In the genomic region with DNA sequence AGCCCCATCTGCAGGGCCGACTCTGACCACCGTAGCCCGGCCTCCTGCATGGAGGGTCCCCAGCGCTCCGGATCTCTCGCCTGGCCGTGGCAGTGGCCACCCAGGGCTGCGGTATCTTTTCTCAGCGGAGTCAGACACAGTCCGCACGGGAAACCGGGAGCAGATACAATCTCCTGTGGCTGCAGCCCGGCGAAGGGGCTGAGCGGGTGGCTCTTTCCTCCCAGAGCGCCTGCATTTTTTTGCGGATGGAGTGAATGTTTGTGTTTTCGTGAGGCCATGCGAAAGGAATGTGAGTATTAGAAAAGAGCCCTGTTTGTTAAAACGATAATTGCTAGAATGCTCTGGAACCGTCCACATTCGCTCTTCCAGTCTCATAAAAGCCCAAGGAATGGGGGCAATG, we compare ENCODE assay signal across 1 cellular context.
TF ChIP-seq lines count a peak whose summit lies in the region.

No MANE protein-coding gene starts in this region.

TF ChIP-seq in GM23338, 12 proteins besides CTCF, POLR2A, EP300 and RAD21 (continued from another document):
- TF ChIP-seq, protein P1, sequence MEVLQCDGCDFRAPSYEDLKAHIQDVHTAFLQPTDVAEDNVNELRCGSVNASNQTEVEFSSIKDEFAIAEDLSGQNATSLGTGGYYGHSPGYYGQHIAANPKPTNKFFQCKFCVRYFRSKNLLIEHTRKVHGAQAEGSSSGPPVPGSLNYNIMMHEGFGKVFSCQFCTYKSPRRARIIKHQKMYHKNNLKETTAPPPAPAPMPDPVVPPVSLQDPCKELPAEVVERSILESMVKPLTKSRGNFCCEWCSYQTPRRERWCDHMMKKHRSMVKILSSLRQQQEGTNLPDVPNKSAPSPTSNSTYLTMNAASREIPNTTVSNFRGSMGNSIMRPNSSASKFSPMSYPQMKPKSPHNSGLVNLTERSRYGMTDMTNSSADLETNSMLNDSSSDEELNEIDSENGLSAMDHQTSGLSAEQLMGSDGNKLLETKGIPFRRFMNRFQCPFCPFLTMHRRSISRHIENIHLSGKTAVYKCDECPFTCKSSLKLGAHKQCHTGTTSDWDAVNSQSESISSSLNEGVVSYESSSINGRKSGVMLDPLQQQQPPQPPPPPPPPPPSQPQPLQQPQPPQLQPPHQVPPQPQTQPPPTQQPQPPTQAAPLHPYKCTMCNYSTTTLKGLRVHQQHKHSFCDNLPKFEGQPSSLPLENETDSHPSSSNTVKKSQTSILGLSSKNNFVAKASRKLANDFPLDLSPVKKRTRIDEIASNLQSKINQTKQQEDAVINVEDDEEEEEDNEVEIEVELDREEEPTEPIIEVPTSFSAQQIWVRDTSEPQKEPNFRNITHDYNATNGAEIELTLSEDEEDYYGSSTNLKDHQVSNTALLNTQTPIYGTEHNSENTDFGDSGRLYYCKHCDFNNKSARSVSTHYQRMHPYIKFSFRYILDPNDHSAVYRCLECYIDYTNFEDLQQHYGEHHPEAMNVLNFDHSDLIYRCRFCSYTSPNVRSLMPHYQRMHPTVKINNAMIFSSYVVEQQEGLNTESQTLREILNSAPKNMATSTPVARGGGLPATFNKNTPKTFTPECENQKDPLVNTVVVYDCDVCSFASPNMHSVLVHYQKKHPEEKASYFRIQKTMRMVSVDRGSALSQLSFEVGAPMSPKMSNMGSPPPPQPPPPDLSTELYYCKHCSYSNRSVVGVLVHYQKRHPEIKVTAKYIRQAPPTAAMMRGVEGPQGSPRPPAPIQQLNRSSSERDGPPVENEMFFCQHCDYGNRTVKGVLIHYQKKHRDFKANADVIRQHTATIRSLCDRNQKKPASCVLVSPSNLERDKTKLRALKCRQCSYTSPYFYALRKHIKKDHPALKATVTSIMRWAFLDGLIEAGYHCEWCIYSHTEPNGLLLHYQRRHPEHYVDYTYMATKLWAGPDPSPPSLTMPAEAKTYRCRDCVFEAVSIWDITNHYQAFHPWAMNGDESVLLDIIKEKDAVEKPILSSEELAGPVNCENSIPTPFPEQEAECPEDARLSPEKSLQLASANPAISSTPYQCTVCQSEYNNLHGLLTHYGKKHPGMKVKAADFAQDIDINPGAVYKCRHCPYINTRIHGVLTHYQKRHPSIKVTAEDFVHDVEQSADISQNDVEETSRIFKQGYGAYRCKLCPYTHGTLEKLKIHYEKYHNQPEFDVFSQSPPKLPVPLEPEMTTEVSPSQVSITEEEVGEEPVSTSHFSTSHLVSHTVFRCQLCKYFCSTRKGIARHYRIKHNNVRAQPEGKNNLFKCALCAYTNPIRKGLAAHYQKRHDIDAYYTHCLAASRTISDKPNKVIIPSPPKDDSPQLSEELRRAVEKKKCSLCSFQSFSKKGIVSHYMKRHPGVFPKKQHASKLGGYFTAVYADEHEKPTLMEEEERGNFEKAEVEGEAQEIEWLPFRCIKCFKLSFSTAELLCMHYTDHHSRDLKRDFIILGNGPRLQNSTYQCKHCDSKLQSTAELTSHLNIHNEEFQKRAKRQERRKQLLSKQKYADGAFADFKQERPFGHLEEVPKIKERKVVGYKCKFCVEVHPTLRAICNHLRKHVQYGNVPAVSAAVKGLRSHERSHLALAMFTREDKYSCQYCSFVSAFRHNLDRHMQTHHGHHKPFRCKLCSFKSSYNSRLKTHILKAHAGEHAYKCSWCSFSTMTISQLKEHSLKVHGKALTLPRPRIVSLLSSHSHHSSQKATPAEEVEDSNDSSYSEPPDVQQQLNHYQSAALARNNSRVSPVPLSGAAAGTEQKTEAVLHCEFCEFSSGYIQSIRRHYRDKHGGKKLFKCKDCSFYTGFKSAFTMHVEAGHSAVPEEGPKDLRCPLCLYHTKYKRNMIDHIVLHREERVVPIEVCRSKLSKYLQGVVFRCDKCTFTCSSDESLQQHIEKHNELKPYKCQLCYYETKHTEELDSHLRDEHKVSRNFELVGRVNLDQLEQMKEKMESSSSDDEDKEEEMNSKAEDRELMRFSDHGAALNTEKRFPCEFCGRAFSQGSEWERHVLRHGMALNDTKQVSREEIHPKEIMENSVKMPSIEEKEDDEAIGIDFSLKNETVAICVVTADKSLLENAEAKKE (CRISPR knock-in tag; IDR thresholded peaks at IDR 0.05): no peak
- TF ChIP-seq, protein P2, sequence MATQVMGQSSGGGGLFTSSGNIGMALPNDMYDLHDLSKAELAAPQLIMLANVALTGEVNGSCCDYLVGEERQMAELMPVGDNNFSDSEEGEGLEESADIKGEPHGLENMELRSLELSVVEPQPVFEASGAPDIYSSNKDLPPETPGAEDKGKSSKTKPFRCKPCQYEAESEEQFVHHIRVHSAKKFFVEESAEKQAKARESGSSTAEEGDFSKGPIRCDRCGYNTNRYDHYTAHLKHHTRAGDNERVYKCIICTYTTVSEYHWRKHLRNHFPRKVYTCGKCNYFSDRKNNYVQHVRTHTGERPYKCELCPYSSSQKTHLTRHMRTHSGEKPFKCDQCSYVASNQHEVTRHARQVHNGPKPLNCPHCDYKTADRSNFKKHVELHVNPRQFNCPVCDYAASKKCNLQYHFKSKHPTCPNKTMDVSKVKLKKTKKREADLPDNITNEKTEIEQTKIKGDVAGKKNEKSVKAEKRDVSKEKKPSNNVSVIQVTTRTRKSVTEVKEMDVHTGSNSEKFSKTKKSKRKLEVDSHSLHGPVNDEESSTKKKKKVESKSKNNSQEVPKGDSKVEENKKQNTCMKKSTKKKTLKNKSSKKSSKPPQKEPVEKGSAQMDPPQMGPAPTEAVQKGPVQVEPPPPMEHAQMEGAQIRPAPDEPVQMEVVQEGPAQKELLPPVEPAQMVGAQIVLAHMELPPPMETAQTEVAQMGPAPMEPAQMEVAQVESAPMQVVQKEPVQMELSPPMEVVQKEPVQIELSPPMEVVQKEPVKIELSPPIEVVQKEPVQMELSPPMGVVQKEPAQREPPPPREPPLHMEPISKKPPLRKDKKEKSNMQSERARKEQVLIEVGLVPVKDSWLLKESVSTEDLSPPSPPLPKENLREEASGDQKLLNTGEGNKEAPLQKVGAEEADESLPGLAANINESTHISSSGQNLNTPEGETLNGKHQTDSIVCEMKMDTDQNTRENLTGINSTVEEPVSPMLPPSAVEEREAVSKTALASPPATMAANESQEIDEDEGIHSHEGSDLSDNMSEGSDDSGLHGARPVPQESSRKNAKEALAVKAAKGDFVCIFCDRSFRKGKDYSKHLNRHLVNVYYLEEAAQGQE (IDR thresholded peaks at IDR 0.05; ENCODE audit: unreplicated experiment): no peak
